23 cellular contexts compared by ENCODE assay signal in genomic region chr6:80962382-80962781, GRCh38.
"Had no signal": no experiment of that assay in that cellular context is flagged by ENCODE, and none has a peak within 500 bp of the region (broad histone marks: within the 10 kb centered on the region; RNA-seq: fewer than 3 reads in every experiment).

No MANE protein-coding gene starts in this region.

- ATAC-seq: activated CD4-positive, alpha-beta T cell treated with anti-CD3 and anti-CD28 coated beads for 36 hours; activated CD8-positive, alpha-beta T cell treated with anti-CD3 and anti-CD28 coated beads for 36 hours; activated T-cell treated with anti-CD3 and anti-CD28 coated beads, Interleukin-2, amount 50 U/mL, for 72 hours; PC-3; SK-N-SH treated with all-trans-retinoic acid at 6 μM for 48 hours had no signal

- H3K27me3 ChIP-seq: brain microvascular endothelial cell, cardiac muscle cell, SJSA1 had no signal

- H3K27ac ChIP-seq: brain microvascular endothelial cell, cardiac muscle cell, KMS-11, SJSA1 had no signal

- H3K9ac ChIP-seq: KMS-11 had no signal

- H3K4me3 ChIP-seq: cardiac muscle cell, SJSA1 had no signal

- H3K4me1 ChIP-seq: SJSA1 had no signal

- H3K36me3 ChIP-seq: brain microvascular endothelial cell, cardiac muscle cell, SJSA1 had no signal

- H3K4me2 ChIP-seq: KMS-11 had no signal

- DNase-seq: activated CD4-positive, alpha-beta T cell treated with anti-CD3 and anti-CD28 coated beads for 36 hours; activated CD8-positive, alpha-beta memory T cell treated with anti-CD3 and anti-CD28 coated beads, Interleukin-2, amount 50 U/mL, for 4 hours; activated CD8-positive, alpha-beta T cell treated with anti-CD3 and anti-CD28 coated beads for 36 hours; activated gamma-delta T cell treated with Interleukin-2 at 50 U/mL for 16 hours; activated naive CD4-positive, alpha-beta T cell treated with anti-CD3 and anti-CD28 coated beads, Interleukin-2, amount 10 ng/mL, durations not matched to agents 7 days and 5 days; activated naive CD8-positive, alpha-beta T cell treated with anti-CD3 and anti-CD28 coated beads for 36 hours; activated T-cell treated with anti-CD3 and anti-CD28 coated beads, Interleukin-2, amount 50 U/mL, for 72 hours; brain microvascular endothelial cell; MM.1S; NCI-H1105; NCI-H1436; NCI-H1694 treated with DMSO at 0.1 percent for 48 hours; NCI-H2081; NCI-H2171 treated with DMSO at 0.1 percent for 48 hours; NCI-H226; NCI-H526; PC-3; SHP77; SW 1271 had no signal

- H3K9me3 ChIP-seq: SJSA1 had no signal
